Comparison of ENCODE assay signal across 12 cellular contexts in the genomic region with DNA sequence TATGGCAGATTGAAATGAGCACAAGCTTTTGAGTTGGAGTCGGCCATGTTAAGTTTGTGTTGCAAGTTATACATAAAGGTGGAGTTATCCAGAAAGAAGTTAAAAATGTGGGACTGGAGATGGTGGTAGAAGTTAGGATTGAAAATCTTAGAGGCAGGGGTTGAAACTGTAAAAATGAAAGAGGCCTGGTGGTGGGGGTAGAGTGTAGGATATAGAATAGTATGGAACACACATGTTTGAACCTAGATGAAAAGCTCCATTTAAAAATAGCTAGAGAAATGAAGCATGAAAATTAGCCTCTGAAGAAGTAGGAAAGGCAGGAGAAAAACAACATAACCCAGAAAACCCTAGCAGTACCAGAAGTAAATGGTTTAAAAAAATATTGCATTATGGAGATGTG.
DNase-seq lines count a peak whose midpoint lies in the region; ATAC-seq and TF ChIP-seq lines count a peak whose summit lies in the region.
"Had no signal": no experiment of that assay in that cellular context is flagged by ENCODE, and none has a peak within 500 bp of the region (broad histone marks: within the 10 kb centered on the region; RNA-seq: fewer than 3 reads in every experiment).

No MANE protein-coding gene starts in this region.

- H3K27me3 ChIP-seq in upper lobe of right lung, result no peaks in the 10 kb centered on the region

- H3K9me3 ChIP-seq in upper lobe of right lung, result no peaks in the 10 kb centered on the region

- TF ChIP-seq CTCF in chondrocyte (IDR thresholded peaks at IDR 0.05) (peak; percentile 85), osteocyte (IDR thresholded peaks at IDR 0.05) (peak; percentile 61), upper lobe of right lung (IDR thresholded peaks at IDR 0.05) (no peak)

- no peaks in the 10 kb centered on the region for H3K36me3 Mint-ChIP-seq in chondrocyte (ENCODE audit: low read depth)
- no peaks in the 10 kb centered on the region for H3K36me3 Mint-ChIP-seq in osteocyte (ENCODE audit: unreplicated experiment)
- H3K36me3 Mint-ChIP-seq in activated T-cell treated with anti-CD3 and anti-CD28 coated beads, Interleukin-2, amount 50 U/mL, for 72 hours (ENCODE audit: insufficient read depth in 2 of 2), result no peaks in the 10 kb centered on the region
- H3K36me3 Mint-ChIP-seq: activated naive CD4-positive, alpha-beta T cell treated with anti-CD3 and anti-CD28 coated beads, Interleukin-2, amount 50 U/mL, for 72 hours had no signal

- H3K9me3 Mint-ChIP-seq in chondrocyte (ENCODE audit: low read depth) (no peaks in the 10 kb centered on the region), osteocyte (ENCODE audit: unreplicated experiment) (no peaks in the 10 kb centered on the region)
- H3K9me3 Mint-ChIP-seq in activated T-cell treated with anti-CD3 and anti-CD28 coated beads, Interleukin-2, amount 50 U/mL, for 72 hours, result no peaks in the 10 kb centered on the region

- H3K4me3 ChIP-seq in upper lobe of right lung, result no peak overlapping the region
- H3K4me3 ChIP-seq: SK-N-MC had no signal

- peaks cover 19% of the 10 kb centered on the region for H3K27me3 Mint-ChIP-seq in chondrocyte (ENCODE audit: low read depth)
- H3K27me3 Mint-ChIP-seq in osteocyte (ENCODE audit: unreplicated experiment), result peaks cover 43% of the 10 kb centered on the region
- peaks cover 20% of the 10 kb centered on the region for H3K27me3 Mint-ChIP-seq in activated T-cell treated with anti-CD3 and anti-CD28 coated beads, Interleukin-2, amount 50 U/mL, for 72 hours (ENCODE audit: low read depth)

- H3K27ac ChIP-seq in upper lobe of right lung, result no peak overlapping the region
- H3K27ac ChIP-seq: SK-N-MC had no signal

- H3K4me1 Mint-ChIP-seq in chondrocyte (ENCODE audit: low read depth), result peaks cover 2% of the 10 kb centered on the region
- H3K4me1 Mint-ChIP-seq in osteocyte (ENCODE audit: unreplicated experiment), result no peaks in the 10 kb centered on the region
- H3K4me1 Mint-ChIP-seq in activated T-cell treated with anti-CD3 and anti-CD28 coated beads, Interleukin-2, amount 50 U/mL, for 72 hours (ENCODE audit: low read depth), result no peaks in the 10 kb centered on the region

- H3K4me3 Mint-ChIP-seq in chondrocyte (ENCODE audit: unreplicated experiment) (no peak overlapping the region), osteocyte (ENCODE audit: unreplicated experiment) (no peak overlapping the region)
- no peak overlapping the region for H3K4me3 Mint-ChIP-seq in activated T-cell treated with anti-CD3 and anti-CD28 coated beads, Interleukin-2, amount 50 U/mL, for 72 hours

- intact Hi-C loops in upper lobe of right lung (cut with DNase I), result no loop called here

- H3K27ac Mint-ChIP-seq in chondrocyte (ENCODE audit: unreplicated experiment) (no peak overlapping the region), osteocyte (ENCODE audit: unreplicated experiment) (no peak overlapping the region)
- H3K27ac Mint-ChIP-seq in activated T-cell treated with anti-CD3 and anti-CD28 coated beads, Interleukin-2, amount 50 U/mL, for 72 hours, result no peak overlapping the region
- H3K27ac Mint-ChIP-seq: activated naive CD4-positive, alpha-beta T cell treated with anti-CD3 and anti-CD28 coated beads, Interleukin-2, amount 50 U/mL, for 72 hours had no signal

- H3K36me3 ChIP-seq in upper lobe of right lung, result no peaks in the 10 kb centered on the region

- peak; percentile 3 for DNase-seq in DMS153 treated with DMSO at 0.1 percent for 48 hours (lab: John Stamatoyannopoulos, UW; ENCODE audit: unreplicated experiment)
- no peak for DNase-seq in DMS153 (lab: John Stamatoyannopoulos, UW)
- DNase-seq in M059J (ENCODE audit: low read depth), result peak; percentile 12
- DNase-seq in chondrocyte (ENCODE audit: low spot score), result no peak
- DNase-seq in osteocyte (ENCODE audit: extremely low spot score, unreplicated experiment), result no peak
- DNase-seq in occipital lobe (lab: John Stamatoyannopoulos, UW), result no peak
- no peak for DNase-seq in upper lobe of right lung
- DNase-seq in activated T-cell treated with anti-CD3 and anti-CD28 coated beads, Interleukin-2, amount 50 U/mL, for 72 hours, result no peak
- DNase-seq: 8988T; stimulated activated CD4-positive, alpha-beta T cell treated with anti-CD3 and anti-CD28 coated beads, Interleukin-2, amount 100 ng/mL, for 48 hours had no signal

- no peaks in the 10 kb centered on the region for H3K4me1 ChIP-seq in upper lobe of right lung

- ATAC-seq in upper lobe of right lung, result no peak
- ATAC-seq in activated T-cell treated with anti-CD3 and anti-CD28 coated beads, Interleukin-2, amount 50 U/mL, for 72 hours (replicated peaks in 1 of 2), result no peak
- ATAC-seq: activated naive CD4-positive, alpha-beta T cell treated with anti-CD3 and anti-CD28 coated beads, Interleukin-2, amount 50 U/mL, for 72 hours had no signal

Comparison
In these comparisons a context has a peak if more than half of its experiments do, and no peak if none do; other contexts are left out.
1. DNase-seq: peak in DMS153 treated with DMSO at 0.1 percent for 48 hours (single experiment) and M059J (single experiment); none in DMS153 (single experiment), chondrocyte (single experiment), osteocyte (single experiment), occipital lobe (single experiment), upper lobe of right lung (single experiment) and activated T-cell treated with anti-CD3 and anti-CD28 coated beads, Interleukin-2, amount 50 U/mL, for 72 hours (0 of 2).